In the genomic region with DNA sequence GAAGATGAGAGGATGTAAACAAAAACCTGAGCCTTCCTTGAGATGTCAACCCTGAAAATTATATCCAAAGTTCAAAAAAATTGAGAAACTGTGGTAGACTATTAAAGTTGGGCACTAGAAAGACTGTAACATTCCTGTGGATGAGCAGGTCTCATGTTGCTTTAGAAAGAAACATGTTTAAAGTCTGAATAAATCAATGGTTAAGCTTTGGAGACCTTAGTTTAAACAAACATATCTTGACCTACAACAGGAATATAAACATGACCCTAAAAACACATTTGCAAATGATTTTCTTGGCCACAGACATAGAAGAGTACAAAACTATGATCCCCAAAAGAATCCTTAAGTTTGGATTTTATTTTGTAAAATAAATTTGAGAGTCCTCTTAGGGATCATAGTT, we compare ENCODE assay signal across 1 cellular context.
TF ChIP-seq lines count a peak whose summit lies in the region.

No MANE protein-coding gene starts in this region.

TF ChIP-seq in HepG2, 621 proteins besides CTCF, POLR2A, EP300 and RAD21 (continued from another document and continues in another):
- TF ChIP-seq, protein P1, sequence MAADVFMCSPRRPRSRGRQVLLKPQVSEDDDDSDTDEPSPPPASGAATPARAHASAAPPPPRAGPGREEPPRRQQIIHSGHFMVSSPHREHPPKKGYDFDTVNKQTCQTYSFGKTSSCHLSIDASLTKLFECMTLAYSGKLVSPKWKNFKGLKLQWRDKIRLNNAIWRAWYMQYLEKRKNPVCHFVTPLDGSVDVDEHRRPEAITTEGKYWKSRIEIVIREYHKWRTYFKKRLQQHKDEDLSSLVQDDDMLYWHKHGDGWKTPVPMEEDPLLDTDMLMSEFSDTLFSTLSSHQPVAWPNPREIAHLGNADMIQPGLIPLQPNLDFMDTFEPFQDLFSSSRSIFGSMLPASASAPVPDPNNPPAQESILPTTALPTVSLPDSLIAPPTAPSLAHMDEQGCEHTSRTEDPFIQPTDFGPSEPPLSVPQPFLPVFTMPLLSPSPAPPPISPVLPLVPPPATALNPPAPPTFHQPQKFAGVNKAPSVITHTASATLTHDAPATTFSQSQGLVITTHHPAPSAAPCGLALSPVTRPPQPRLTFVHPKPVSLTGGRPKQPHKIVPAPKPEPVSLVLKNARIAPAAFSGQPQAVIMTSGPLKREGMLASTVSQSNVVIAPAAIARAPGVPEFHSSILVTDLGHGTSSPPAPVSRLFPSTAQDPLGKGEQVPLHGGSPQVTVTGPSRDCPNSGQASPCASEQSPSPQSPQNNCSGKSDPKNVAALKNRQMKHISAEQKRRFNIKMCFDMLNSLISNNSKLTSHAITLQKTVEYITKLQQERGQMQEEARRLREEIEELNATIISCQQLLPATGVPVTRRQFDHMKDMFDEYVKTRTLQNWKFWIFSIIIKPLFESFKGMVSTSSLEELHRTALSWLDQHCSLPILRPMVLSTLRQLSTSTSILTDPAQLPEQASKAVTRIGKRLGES (CRISPR knock-in tag; IDR thresholded peaks at IDR 0.05; ENCODE audit: borderline replicate concordance): no peak
- TF ChIP-seq HNRNPK (IDR thresholded peaks at IDR 0.05; ENCODE audit: low read depth, low read length, poor library complexity, severe bottlenecking) (no peak), MED1 (CRISPR knock-in tag; IDR thresholded peaks at IDR 0.05) (no peak), ZNF549 (CRISPR knock-in tag; IDR thresholded peaks at IDR 0.05) (no peak), KDM5A (IDR thresholded peaks at IDR 0.05; ENCODE audit: borderline replicate concordance, low read length) (no peak), TBX3 (IDR thresholded peaks at IDR 0.05; ENCODE audit: borderline replicate concordance) (no peak), SAP130 (CRISPR knock-in tag; IDR thresholded peaks at IDR 0.05; ENCODE audit: low read depth) (0 out of 2 replicates have a peak, but pooled peaks have one; percentile 18), NCOA2 (CRISPR knock-in tag; IDR thresholded peaks at IDR 0.05) (0 out of 2 replicates have a peak, but pooled peaks have one; percentile 25), PHF20 (CRISPR knock-in tag; IDR thresholded peaks at IDR 0.05) (no peak), NR2F6 (IDR thresholded peaks at IDR 0.05) (peak; percentile 82; the same call in 1 of the 2 replicates), NR2F6 (CRISPR knock-in tag; IDR thresholded peaks at IDR 0.05) (peak; percentile 49; the same call in 1 of the 2 replicates), TSC22D2 (CRISPR knock-in tag; IDR thresholded peaks at IDR 0.05; ENCODE audit: borderline replicate concordance) (no peak), ZBTB38 (CRISPR knock-in tag; IDR thresholded peaks at IDR 0.05) (no peak), ZNF607 (CRISPR knock-in tag; IDR thresholded peaks at IDR 0.05; ENCODE audit: borderline replicate concordance) (no peak), NR2F2 (IDR thresholded peaks at IDR 0.05; ENCODE audit: borderline replicate concordance, low read depth) (peak; percentile 88), SP4 (CRISPR knock-in tag; IDR thresholded peaks at IDR 0.05) (no peak), MAZ (IDR thresholded peaks at IDR 0.05; ENCODE audit: borderline replicate concordance, low read depth, low read length) (no peak), MAZ (CRISPR knock-in tag; IDR thresholded peaks at IDR 0.05; ENCODE audit: low read depth) (no peak), MEIS2 (CRISPR knock-in tag; IDR thresholded peaks at IDR 0.05) (no peak), FOXK1 (CRISPR knock-in tag; IDR thresholded peaks at IDR 0.05; ENCODE audit: borderline replicate concordance, low read depth) (peak; percentile 30; the same call in 1 of the 2 replicates), NR2F1 (CRISPR knock-in tag; IDR thresholded peaks at IDR 0.05) (peak; percentile 43 to 67; a peak in 2 of 4 replicates), HMG20A (CRISPR knock-in tag; IDR thresholded peaks at IDR 0.05; ENCODE audit: borderline replicate concordance) (peak; percentile 66; the same call in 1 of the 2 replicates), SKI (IDR thresholded peaks at IDR 0.05; ENCODE audit: partially characterized antibody) (peak; percentile 39), ZNF775 (CRISPR knock-in tag; IDR thresholded peaks at IDR 0.05; ENCODE audit: borderline replicate concordance) (no peak), TOE1 (CRISPR knock-in tag; IDR thresholded peaks at IDR 0.05) (no peak), TCF7 (IDR thresholded peaks at IDR 0.05; ENCODE audit: low read depth) (peak; percentile 4; the same call in 1 of the 2 replicates), GATAD2A (CRISPR knock-in tag; IDR thresholded peaks at IDR 0.05) (peak; percentile 67)
- TF ChIP-seq, protein P2, sequence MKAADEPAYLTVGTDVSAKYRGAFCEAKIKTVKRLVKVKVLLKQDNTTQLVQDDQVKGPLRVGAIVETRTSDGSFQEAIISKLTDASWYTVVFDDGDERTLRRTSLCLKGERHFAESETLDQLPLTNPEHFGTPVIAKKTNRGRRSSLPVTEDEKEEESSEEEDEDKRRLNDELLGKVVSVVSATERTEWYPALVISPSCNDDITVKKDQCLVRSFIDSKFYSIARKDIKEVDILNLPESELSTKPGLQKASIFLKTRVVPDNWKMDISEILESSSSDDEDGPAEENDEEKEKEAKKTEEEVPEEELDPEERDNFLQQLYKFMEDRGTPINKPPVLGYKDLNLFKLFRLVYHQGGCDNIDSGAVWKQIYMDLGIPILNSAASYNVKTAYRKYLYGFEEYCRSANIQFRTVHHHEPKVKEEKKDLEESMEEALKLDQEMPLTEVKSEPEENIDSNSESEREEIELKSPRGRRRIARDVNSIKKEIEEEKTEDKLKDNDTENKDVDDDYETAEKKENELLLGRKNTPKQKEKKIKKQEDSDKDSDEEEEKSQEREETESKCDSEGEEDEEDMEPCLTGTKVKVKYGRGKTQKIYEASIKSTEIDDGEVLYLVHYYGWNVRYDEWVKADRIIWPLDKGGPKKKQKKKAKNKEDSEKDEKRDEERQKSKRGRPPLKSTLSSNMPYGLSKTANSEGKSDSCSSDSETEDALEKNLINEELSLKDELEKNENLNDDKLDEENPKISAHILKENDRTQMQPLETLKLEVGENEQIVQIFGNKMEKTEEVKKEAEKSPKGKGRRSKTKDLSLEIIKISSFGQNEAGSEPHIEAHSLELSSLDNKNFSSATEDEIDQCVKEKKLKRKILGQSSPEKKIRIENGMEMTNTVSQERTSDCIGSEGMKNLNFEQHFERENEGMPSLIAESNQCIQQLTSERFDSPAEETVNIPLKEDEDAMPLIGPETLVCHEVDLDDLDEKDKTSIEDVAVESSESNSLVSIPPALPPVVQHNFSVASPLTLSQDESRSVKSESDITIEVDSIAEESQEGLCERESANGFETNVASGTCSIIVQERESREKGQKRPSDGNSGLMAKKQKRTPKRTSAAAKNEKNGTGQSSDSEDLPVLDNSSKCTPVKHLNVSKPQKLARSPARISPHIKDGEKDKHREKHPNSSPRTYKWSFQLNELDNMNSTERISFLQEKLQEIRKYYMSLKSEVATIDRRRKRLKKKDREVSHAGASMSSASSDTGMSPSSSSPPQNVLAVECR (CRISPR knock-in tag; IDR thresholded peaks at IDR 0.05; ENCODE audit: borderline replicate concordance): no peak
- TF ChIP-seq, protein P3, sequence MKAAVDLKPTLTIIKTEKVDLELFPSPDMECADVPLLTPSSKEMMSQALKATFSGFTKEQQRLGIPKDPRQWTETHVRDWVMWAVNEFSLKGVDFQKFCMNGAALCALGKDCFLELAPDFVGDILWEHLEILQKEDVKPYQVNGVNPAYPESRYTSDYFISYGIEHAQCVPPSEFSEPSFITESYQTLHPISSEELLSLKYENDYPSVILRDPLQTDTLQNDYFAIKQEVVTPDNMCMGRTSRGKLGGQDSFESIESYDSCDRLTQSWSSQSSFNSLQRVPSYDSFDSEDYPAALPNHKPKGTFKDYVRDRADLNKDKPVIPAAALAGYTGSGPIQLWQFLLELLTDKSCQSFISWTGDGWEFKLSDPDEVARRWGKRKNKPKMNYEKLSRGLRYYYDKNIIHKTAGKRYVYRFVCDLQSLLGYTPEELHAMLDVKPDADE (CRISPR knock-in tag; IDR thresholded peaks at IDR 0.05): no peak
- TF ChIP-seq, protein P4, sequence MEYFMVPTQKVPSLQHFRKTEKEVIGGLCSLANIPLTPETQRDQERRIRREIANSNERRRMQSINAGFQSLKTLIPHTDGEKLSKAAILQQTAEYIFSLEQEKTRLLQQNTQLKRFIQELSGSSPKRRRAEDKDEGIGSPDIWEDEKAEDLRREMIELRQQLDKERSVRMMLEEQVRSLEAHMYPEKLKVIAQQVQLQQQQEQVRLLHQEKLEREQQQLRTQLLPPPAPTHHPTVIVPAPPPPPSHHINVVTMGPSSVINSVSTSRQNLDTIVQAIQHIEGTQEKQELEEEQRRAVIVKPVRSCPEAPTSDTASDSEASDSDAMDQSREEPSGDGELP (IDR thresholded peaks at IDR 0.05; ENCODE audit: borderline replicate concordance, low read depth): no peak
- TF ChIP-seq, protein P5, sequence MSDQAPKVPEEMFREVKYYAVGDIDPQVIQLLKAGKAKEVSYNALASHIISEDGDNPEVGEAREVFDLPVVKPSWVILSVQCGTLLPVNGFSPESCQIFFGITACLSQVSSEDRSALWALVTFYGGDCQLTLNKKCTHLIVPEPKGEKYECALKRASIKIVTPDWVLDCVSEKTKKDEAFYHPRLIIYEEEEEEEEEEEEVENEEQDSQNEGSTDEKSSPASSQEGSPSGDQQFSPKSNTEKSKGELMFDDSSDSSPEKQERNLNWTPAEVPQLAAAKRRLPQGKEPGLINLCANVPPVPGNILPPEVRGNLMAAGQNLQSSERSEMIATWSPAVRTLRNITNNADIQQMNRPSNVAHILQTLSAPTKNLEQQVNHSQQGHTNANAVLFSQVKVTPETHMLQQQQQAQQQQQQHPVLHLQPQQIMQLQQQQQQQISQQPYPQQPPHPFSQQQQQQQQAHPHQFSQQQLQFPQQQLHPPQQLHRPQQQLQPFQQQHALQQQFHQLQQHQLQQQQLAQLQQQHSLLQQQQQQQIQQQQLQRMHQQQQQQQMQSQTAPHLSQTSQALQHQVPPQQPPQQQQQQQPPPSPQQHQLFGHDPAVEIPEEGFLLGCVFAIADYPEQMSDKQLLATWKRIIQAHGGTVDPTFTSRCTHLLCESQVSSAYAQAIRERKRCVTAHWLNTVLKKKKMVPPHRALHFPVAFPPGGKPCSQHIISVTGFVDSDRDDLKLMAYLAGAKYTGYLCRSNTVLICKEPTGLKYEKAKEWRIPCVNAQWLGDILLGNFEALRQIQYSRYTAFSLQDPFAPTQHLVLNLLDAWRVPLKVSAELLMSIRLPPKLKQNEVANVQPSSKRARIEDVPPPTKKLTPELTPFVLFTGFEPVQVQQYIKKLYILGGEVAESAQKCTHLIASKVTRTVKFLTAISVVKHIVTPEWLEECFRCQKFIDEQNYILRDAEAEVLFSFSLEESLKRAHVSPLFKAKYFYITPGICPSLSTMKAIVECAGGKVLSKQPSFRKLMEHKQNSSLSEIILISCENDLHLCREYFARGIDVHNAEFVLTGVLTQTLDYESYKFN (CRISPR knock-in tag; conservative IDR thresholded peaks at IDR 0.05): peak; percentile 68
- TF ChIP-seq, protein P6, sequence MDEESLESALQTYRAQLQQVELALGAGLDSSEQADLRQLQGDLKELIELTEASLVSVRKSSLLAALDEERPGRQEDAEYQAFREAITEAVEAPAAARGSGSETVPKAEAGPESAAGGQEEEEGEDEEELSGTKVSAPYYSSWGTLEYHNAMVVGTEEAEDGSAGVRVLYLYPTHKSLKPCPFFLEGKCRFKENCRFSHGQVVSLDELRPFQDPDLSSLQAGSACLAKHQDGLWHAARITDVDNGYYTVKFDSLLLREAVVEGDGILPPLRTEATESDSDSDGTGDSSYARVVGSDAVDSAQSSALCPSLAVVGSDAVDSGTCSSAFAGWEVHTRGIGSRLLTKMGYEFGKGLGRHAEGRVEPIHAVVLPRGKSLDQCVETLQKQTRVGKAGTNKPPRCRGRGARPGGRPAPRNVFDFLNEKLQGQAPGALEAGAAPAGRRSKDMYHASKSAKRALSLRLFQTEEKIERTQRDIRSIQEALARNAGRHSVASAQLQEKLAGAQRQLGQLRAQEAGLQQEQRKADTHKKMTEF (CRISPR knock-in tag; IDR thresholded peaks at IDR 0.05): 0 out of 2 replicates have a peak, but pooled peaks have one; percentile 25
- TF ChIP-seq, protein P7, sequence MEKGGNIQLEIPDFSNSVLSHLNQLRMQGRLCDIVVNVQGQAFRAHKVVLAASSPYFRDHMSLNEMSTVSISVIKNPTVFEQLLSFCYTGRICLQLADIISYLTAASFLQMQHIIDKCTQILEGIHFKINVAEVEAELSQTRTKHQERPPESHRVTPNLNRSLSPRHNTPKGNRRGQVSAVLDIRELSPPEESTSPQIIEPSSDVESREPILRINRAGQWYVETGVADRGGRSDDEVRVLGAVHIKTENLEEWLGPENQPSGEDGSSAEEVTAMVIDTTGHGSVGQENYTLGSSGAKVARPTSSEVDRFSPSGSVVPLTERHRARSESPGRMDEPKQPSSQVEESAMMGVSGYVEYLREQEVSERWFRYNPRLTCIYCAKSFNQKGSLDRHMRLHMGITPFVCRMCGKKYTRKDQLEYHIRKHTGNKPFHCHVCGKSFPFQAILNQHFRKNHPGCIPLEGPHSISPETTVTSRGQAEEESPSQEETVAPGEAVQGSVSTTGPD (CRISPR knock-in tag; IDR thresholded peaks at IDR 0.05): no peak
- TF ChIP-seq, protein P8, sequence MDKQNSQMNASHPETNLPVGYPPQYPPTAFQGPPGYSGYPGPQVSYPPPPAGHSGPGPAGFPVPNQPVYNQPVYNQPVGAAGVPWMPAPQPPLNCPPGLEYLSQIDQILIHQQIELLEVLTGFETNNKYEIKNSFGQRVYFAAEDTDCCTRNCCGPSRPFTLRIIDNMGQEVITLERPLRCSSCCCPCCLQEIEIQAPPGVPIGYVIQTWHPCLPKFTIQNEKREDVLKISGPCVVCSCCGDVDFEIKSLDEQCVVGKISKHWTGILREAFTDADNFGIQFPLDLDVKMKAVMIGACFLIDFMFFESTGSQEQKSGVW (CRISPR knock-in tag; IDR thresholded peaks at IDR 0.05; ENCODE audit: borderline replicate concordance): no peak
- TF ChIP-seq, protein P9, sequence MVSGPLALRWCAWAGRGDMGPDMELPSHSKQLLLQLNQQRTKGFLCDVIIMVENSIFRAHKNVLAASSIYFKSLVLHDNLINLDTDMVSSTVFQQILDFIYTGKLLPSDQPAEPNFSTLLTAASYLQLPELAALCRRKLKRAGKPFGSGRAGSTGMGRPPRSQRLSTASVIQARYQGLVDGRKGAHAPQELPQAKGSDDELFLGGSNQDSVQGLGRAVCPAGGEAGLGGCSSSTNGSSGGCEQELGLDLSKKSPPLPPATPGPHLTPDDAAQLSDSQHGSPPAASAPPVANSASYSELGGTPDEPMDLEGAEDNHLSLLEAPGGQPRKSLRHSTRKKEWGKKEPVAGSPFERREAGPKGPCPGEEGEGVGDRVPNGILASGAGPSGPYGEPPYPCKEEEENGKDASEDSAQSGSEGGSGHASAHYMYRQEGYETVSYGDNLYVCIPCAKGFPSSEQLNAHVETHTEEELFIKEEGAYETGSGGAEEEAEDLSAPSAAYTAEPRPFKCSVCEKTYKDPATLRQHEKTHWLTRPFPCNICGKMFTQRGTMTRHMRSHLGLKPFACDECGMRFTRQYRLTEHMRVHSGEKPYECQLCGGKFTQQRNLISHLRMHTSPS (CRISPR knock-in tag; IDR thresholded peaks at IDR 0.05; ENCODE audit: low read depth): no peak
